In the genomic region with DNA sequence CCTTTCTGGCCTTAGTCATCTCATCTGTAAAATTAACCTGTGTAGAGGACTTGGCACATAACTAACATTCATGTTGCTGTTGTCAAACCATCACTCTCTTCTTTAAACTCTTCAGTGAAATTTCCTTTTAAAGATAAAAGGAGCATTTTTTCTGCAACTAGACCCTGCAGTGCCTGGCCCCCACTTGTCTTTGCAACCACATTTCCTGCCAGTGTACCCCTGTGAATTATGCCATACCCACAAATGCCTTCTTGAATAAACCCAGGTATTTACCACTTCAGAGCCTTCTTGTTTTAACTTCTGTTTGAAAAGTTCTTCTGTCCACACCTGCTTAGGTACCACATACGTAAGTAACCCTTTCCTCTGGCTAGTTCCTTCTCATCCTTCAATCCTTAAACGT, we compare ENCODE assay signal across 20 cellular contexts.
"Had no signal": no experiment of that assay in that cellular context is flagged by ENCODE, and none has a peak within 500 bp of the region (broad histone marks: within the 10 kb centered on the region; RNA-seq: fewer than 3 reads in every experiment).

No MANE protein-coding gene starts in this region.

- H3K4me3 ChIP-seq: dorsolateral prefrontal cortex, gastrocnemius medialis, heart left ventricle, smooth muscle cell, thyroid gland had no signal

- H3K36me3 ChIP-seq: gastrocnemius medialis, neutrophil, thyroid gland had no signal

- H3K27me3 Mint-ChIP-seq: activated T-helper 17 cell treated with anti-CD3 and anti-CD28 coated beads, Interleukin-2, amount 50 U/mL, for 72 hours; memory B cell had no signal

- H3K27me3 ChIP-seq: dorsolateral prefrontal cortex, gastrocnemius medialis, heart left ventricle, neutrophil, thyroid gland had no signal

- H3K27ac Mint-ChIP-seq: activated naive CD4-positive, alpha-beta T cell treated with anti-CD3 and anti-CD28 coated beads for 36 hours; activated T-helper 17 cell treated with anti-CD3 and anti-CD28 coated beads, Interleukin-2, amount 50 U/mL, for 72 hours; memory B cell; stimulated activated effector memory CD8-positive, alpha-beta T cell treated with anti-CD3 and anti-CD28 coated beads, Interleukin-12 subunit alpha, Interleukin-12 subunit beta, amount 100 ng/mL, for 72 hours; T-helper 1 cell treated with Interleukin-12 subunit alpha and Interleukin-12 subunit beta and Interleukin-4 antibody, amounts not matched to agents 30 μg/mL and 1 μg/mL, for 36 hours had no signal

- H3K4me2 ChIP-seq: smooth muscle cell had no signal

- H2AFZ ChIP-seq: parathyroid adenoma had no signal

- H3K4me1 ChIP-seq: parathyroid adenoma, thyroid gland had no signal

- H3K27ac ChIP-seq: dorsolateral prefrontal cortex, gastrocnemius medialis, heart left ventricle, neutrophil, parathyroid adenoma, thyroid gland had no signal

- H3K4me1 Mint-ChIP-seq: activated T-helper 17 cell treated with anti-CD3 and anti-CD28 coated beads, Interleukin-2, amount 50 U/mL, for 72 hours had no signal

- H3K4me3 Mint-ChIP-seq: activated naive CD4-positive, alpha-beta T cell treated with anti-CD3 and anti-CD28 coated beads for 36 hours; activated T-helper 17 cell treated with anti-CD3 and anti-CD28 coated beads, Interleukin-2, amount 50 U/mL, for 72 hours; memory B cell; stimulated activated effector memory CD8-positive, alpha-beta T cell treated with anti-CD3 and anti-CD28 coated beads, Interleukin-12 subunit alpha, Interleukin-12 subunit beta, amount 100 ng/mL, for 72 hours; T-helper 1 cell treated with Interleukin-12 subunit alpha and Interleukin-12 subunit beta and Interleukin-4 antibody, amounts not matched to agents 30 μg/mL and 1 μg/mL, for 36 hours had no signal

- H3K9me3 Mint-ChIP-seq: activated naive CD4-positive, alpha-beta T cell treated with anti-CD3 and anti-CD28 coated beads for 36 hours; activated T-helper 17 cell treated with anti-CD3 and anti-CD28 coated beads, Interleukin-2, amount 50 U/mL, for 72 hours; memory B cell; stimulated activated effector memory CD8-positive, alpha-beta T cell treated with anti-CD3 and anti-CD28 coated beads, Interleukin-12 subunit alpha, Interleukin-12 subunit beta, amount 100 ng/mL, for 72 hours; T-helper 1 cell treated with Interleukin-12 subunit alpha and Interleukin-12 subunit beta and Interleukin-4 antibody, amounts not matched to agents 30 μg/mL and 1 μg/mL, for 36 hours had no signal

- ATAC-seq: activated T-helper 17 cell treated with anti-CD3 and anti-CD28 coated beads, Interleukin-2, amount 50 U/mL, for 72 hours; gastrocnemius medialis; heart left ventricle; left ventricle myocardium superior; sciatic nerve; stimulated activated effector memory CD8-positive, alpha-beta T cell treated with anti-CD3 and anti-CD28 coated beads, Interleukin-12 subunit alpha, Interleukin-12 subunit beta, amount 100 ng/mL, for 72 hours had no signal

- H3K36me3 Mint-ChIP-seq: stimulated activated effector memory CD8-positive, alpha-beta T cell treated with anti-CD3 and anti-CD28 coated beads, Interleukin-12 subunit alpha, Interleukin-12 subunit beta, amount 100 ng/mL, for 72 hours had no signal

- H3K9ac ChIP-seq: parathyroid adenoma had no signal

- H3K79me2 ChIP-seq: parathyroid adenoma had no signal

- DNase-seq: activated CD4-positive, alpha-beta T cell treated with anti-CD3 and anti-CD28 coated beads, Interleukin-2, amount 50 U/mL, for 1 hour; activated naive CD4-positive, alpha-beta T cell treated with anti-CD3 and anti-CD28 coated beads for 36 hours; activated T-cell treated with anti-CD3 and anti-CD28 coated beads for 4 hours; amniotic stem cell; dorsolateral prefrontal cortex; erythroblast; gastrocnemius medialis; heart left ventricle; kidney glomerular epithelial cell; left ventricle myocardium superior; stimulated activated CD4-positive, alpha-beta T cell treated with anti-CD3 and anti-CD28 coated beads, Interleukin-4, amount 100 ng/mL, for 24 hours; thyroid gland had no signal

- H3K9me3 ChIP-seq: gastrocnemius medialis, heart left ventricle, neutrophil, thyroid gland had no signal
